In genomic region chr11:128518493-128519207, GRCh38 we compare ENCODE assay signal across 9 cellular contexts.
DNase-seq lines count a peak whose midpoint lies in the region; ATAC-seq, FAIRE-seq and TF ChIP-seq lines count a peak whose summit lies in the region.
"Had no signal": no experiment of that assay in that cellular context is flagged by ENCODE, and none has a peak within 500 bp of the region (broad histone marks: within the 10 kb centered on the region; RNA-seq: fewer than 3 reads in every experiment).

No MANE protein-coding gene starts in this region.

- no peak for TF ChIP-seq POLR2A in HepG2 (IDR thresholded peaks at IDR 0.05; ENCODE audit: insufficient read depth in 1 of 2, low read depth in 2 of 2, low read length in 2 of 2)

- WGBS in liver: 55% methylated on average over 7 of the region's 7 CpGs
- 50% methylated on average over 7 of the region's 7 CpGs for WGBS in HepG2 (ENCODE audit: low lambda C conversion rate)
- 87 to 95% methylated on average over 3 of the region's 7 CpGs for WGBS in mesodermal cell (ENCODE audit: insufficient coverage in 2 of 2), 2 experiments

- CTCF ChIA-PET in HepG2 (lab: Yijun Ruan, JAX; ENCODE audit: low intra/inter-chr PET ratio, low total read pairs): no interaction called here

- no peak overlapping the region for H2AFZ ChIP-seq in HepG2 (ENCODE audit: low read length)

- H3K4me3 ChIP-seq in liver (ENCODE audit: low read depth in 1 of 3, low read length in 3 of 3): peak overlapping the region; percentile 39 to 65 (median 42)
- H3K4me3 ChIP-seq in HepG2 (replicated peaks in 1 of 3; ENCODE audit: insufficient read depth in 1 of 3, low read depth in 2 of 3, low read length in 3 of 3): no peak overlapping the region
- peak overlapping the region; percentile 84 to 86 for H3K4me3 ChIP-seq in ascending aorta
- H3K4me3 ChIP-seq in mesodermal cell (ENCODE audit: extremely low read depth, insufficient read depth, low read length, poor library complexity, severe bottlenecking): peak overlapping the region; percentile 87
- H3K4me3 ChIP-seq: testis had no signal

- H3K27me3 ChIP-seq in liver (ENCODE audit: control insufficient read depth in 4 of 4, insufficient read depth in 4 of 4, low read length in 3 of 4): no peaks in the 10 kb centered on the region
- H3K27me3 ChIP-seq in HepG2 (ENCODE audit: control insufficient read depth in 1 of 2, insufficient read depth in 2 of 2, low read length in 2 of 2): peaks cover 0 to 8% of the 10 kb centered on the region in 2 experiments; a peak in 3 of 5 replicates
- no peaks in the 10 kb centered on the region for H3K27me3 ChIP-seq in ascending aorta
- H3K27me3 ChIP-seq: testis had no signal

- no peak for TF ChIP-seq CTCF in liver (IDR thresholded peaks at IDR 0.05; ENCODE audit: low read depth, low read length, missing input control)
- no peak for TF ChIP-seq CTCF in HepG2 (CRISPR knock-in tag; IDR thresholded peaks at IDR 0.05)
- no peak for TF ChIP-seq CTCF in ascending aorta (IDR thresholded peaks at IDR 0.05)

- POLR2A ChIA-PET in HepG2 (lab: Yijun Ruan, JAX): no interaction called here

- ATAC-seq in HepG2: no peak

- BruUV-seq in HepG2 (replicated peaks; lab: Mats Ljungman, UMichigan): no TSS peak

- H3K4me1 ChIP-seq in liver (ENCODE audit: control insufficient read depth in 4 of 4, insufficient read depth in 4 of 4, low read length in 3 of 4): peaks cover 0 to 10% (median 3%) of the 10 kb centered on the region in 4 donors
- peaks cover 8% of the 10 kb centered on the region for H3K4me1 ChIP-seq in HepG2 (ENCODE audit: insufficient read depth, low read length)
- H3K4me1 ChIP-seq in ascending aorta: peaks cover 10 to 45% of the 10 kb centered on the region in 2 donors
- H3K4me1 ChIP-seq in mesodermal cell (ENCODE audit: control insufficient read depth, insufficient read depth, low read length, poor library complexity, severe bottlenecking): peaks cover 44% of the 10 kb centered on the region

- in situ Hi-C loops in HepG2 (cut with HindIII; ENCODE audit: extremely low pct_ligation_motif_present, low pct_unique_long_range_greater_than_20kb): no loop called here

- H3K9ac ChIP-seq in liver (ENCODE audit: low read depth in 1 of 2, low read length in 2 of 2) (peak overlapping the region; percentile 10 to 75), HepG2 (ENCODE audit: insufficient read depth, low read depth, low read length) (no peak overlapping the region)

- intact Hi-C loops in HepG2 (cut with micrococcal nuclease; ENCODE audit: unreplicated experiment): no loop called here
- intact Hi-C loops in ascending aorta (cut with DNase I): no loop called here

- TF ChIP-seq EP300 in HepG2 (IDR thresholded peaks at IDR 0.05; ENCODE audit: low read depth in 2 of 2, low read length in 2 of 2): no peak
- no peak for TF ChIP-seq EP300 in HepG2 (CRISPR knock-in tag; IDR thresholded peaks at IDR 0.05; ENCODE audit: borderline replicate concordance)

- H3K27ac ChIP-seq in liver (ENCODE audit: low read depth in 1 of 2, low read length in 2 of 2) (peak overlapping the region; percentile 64 to 94), HepG2 (ENCODE audit: extremely low read length, insufficient read depth, low read length) (no peak overlapping the region), ascending aorta (peak overlapping the region; percentile 72 to 76), mesodermal cell (ENCODE audit: low read depth, low read length, severe bottlenecking) (no peak overlapping the region)

- H3K9me3 ChIP-seq in liver (ENCODE audit: control insufficient read depth in 4 of 4, low read length in 3 of 4): no peaks in the 10 kb centered on the region
- no peaks in the 10 kb centered on the region for H3K9me3 ChIP-seq in HepG2 (ENCODE audit: low read length)
- H3K9me3 ChIP-seq in ascending aorta: no peaks in the 10 kb centered on the region
- H3K9me3 ChIP-seq in mesodermal cell (ENCODE audit: control insufficient read depth, low read length): no peaks in the 10 kb centered on the region
- H3K9me3 ChIP-seq: testis had no signal

- no peak for DNase-seq in HepG2 (ENCODE audit: low spot score)
- no peak for DNase-seq in ascending aorta (ENCODE audit: low spot score in 2 of 2)
- DNase-seq in amygdala (lab: John Stamatoyannopoulos, UW): no peak
- DNase-seq in NCI-H1417 treated with DMSO at 0.1 percent for 48 hours (lab: John Stamatoyannopoulos, UW): no peak
- DNase-seq in ureter (ENCODE audit: low spot score): no peak
- DNase-seq in stimulated activated CD4-positive, alpha-beta T cell treated with anti-CD3 and anti-CD28 coated beads, Interleukin-12 subunit alpha, Interleukin-12 subunit beta, amount 100 ng/mL, for 4 hours: no peak
- DNase-seq: testis had no signal

- no peak overlapping the region for H3K4me2 ChIP-seq in HepG2 (ENCODE audit: low read depth, low read length)

- no peaks in the 10 kb centered on the region for H3K79me2 ChIP-seq in HepG2 (ENCODE audit: insufficient read depth, low read length)

- H3K36me3 ChIP-seq in liver (ENCODE audit: control insufficient read depth in 4 of 4, insufficient read depth in 3 of 4, low read depth in 1 of 4, low read length in 3 of 4) (no peaks in the 10 kb centered on the region), HepG2 (replicated peaks in 1 of 2; ENCODE audit: control insufficient read depth in 1 of 2, insufficient read depth in 2 of 2, low read length in 2 of 2) (no peaks in the 10 kb centered on the region), ascending aorta (no peaks in the 10 kb centered on the region), mesodermal cell (ENCODE audit: control insufficient read depth, insufficient read depth, low read length) (peaks cover 29% of the 10 kb centered on the region)

- TF ChIP-seq RAD21 in liver (IDR thresholded peaks at IDR 0.05) (no peak), HepG2 (CRISPR knock-in tag; IDR thresholded peaks at IDR 0.05) (no peak)

- no peak for FAIRE-seq in HepG2 (lab: Jason Lieb, UNC)

- H4K20me1 ChIP-seq in HepG2 (ENCODE audit: insufficient read depth, low read length): no peaks in the 10 kb centered on the region

TF ChIP-seq in liver, 16 proteins besides CTCF, POLR2A, EP300 and RAD21 (continues in another document):
- TF ChIP-seq, protein P1, sequence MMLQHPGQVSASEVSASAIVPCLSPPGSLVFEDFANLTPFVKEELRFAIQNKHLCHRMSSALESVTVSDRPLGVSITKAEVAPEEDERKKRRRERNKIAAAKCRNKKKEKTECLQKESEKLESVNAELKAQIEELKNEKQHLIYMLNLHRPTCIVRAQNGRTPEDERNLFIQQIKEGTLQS (IDR thresholded peaks at IDR 0.05): no peak
- no peak for TF ChIP-seq YY1 (IDR thresholded peaks at IDR 0.05)
- no peak for TF ChIP-seq FOXA2 (IDR thresholded peaks at IDR 0.05)
- no peak for TF ChIP-seq RXRA (IDR thresholded peaks at IDR 0.05)
- no peak for TF ChIP-seq MAX (IDR thresholded peaks at IDR 0.05)
- no peak for TF ChIP-seq HNF4A (conservative IDR thresholded peaks at IDR 0.05)

TF ChIP-seq in HepG2, 621 proteins besides CTCF, POLR2A, EP300 and RAD21:
- TF ChIP-seq ZNF484 (CRISPR knock-in tag; IDR thresholded peaks at IDR 0.05; ENCODE audit: borderline replicate concordance, low read depth) (no peak), JDP2 (CRISPR knock-in tag; IDR thresholded peaks at IDR 0.05; ENCODE audit: borderline replicate concordance) (no peak), AHR (CRISPR knock-in tag; IDR thresholded peaks at IDR 0.05) (no peak), ZNF572 (CRISPR knock-in tag; IDR thresholded peaks at IDR 0.05) (no peak), ZNF724P (CRISPR knock-in tag; IDR thresholded peaks at IDR 0.05; ENCODE audit: borderline replicate concordance) (no peak), ETV6 (CRISPR knock-in tag; conservative IDR thresholded peaks at IDR 0.05) (no peak), MBD4 (IDR thresholded peaks at IDR 0.05; ENCODE audit: borderline replicate concordance, low read length) (no peak), ZSCAN31 (CRISPR knock-in tag; IDR thresholded peaks at IDR 0.05; ENCODE audit: low read depth) (no peak), RBM39 (IDR thresholded peaks at IDR 0.05; ENCODE audit: low read depth, low read length, poor library complexity, severe bottlenecking) (no peak), EEA1 (CRISPR knock-in tag; IDR thresholded peaks at IDR 0.05; ENCODE audit: borderline replicate concordance) (no peak), ZNF674 (CRISPR knock-in tag; IDR thresholded peaks at IDR 0.05; ENCODE audit: low read depth) (no peak)
- TF ChIP-seq, protein P2, sequence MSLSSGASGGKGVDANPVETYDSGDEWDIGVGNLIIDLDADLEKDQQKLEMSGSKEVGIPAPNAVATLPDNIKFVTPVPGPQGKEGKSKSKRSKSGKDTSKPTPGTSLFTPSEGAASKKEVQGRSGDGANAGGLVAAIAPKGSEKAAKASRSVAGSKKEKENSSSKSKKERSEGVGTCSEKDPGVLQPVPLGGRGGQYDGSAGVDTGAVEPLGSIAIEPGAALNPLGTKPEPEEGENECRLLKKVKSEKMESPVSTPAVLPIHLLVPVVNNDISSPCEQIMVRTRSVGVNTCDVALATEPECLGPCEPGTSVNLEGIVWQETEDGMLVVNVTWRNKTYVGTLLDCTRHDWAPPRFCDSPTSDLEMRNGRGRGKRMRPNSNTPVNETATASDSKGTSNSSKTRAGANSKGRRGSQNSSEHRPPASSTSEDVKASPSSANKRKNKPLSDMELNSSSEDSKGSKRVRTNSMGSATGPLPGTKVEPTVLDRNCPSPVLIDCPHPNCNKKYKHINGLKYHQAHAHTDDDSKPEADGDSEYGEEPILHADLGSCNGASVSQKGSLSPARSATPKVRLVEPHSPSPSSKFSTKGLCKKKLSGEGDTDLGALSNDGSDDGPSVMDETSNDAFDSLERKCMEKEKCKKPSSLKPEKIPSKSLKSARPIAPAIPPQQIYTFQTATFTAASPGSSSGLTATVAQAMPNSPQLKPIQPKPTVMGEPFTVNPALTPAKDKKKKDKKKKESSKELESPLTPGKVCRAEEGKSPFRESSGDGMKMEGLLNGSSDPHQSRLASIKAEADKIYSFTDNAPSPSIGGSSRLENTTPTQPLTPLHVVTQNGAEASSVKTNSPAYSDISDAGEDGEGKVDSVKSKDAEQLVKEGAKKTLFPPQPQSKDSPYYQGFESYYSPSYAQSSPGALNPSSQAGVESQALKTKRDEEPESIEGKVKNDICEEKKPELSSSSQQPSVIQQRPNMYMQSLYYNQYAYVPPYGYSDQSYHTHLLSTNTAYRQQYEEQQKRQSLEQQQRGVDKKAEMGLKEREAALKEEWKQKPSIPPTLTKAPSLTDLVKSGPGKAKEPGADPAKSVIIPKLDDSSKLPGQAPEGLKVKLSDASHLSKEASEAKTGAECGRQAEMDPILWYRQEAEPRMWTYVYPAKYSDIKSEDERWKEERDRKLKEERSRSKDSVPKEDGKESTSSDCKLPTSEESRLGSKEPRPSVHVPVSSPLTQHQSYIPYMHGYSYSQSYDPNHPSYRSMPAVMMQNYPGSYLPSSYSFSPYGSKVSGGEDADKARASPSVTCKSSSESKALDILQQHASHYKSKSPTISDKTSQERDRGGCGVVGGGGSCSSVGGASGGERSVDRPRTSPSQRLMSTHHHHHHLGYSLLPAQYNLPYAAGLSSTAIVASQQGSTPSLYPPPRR (CRISPR knock-in tag; IDR thresholded peaks at IDR 0.05; ENCODE audit: borderline replicate concordance): no peak

Comparison
In these comparisons a context has a peak if more than half of its experiments do, and no peak if none do; other contexts are left out.
1. H3K27ac ChIP-seq: peak in liver (2 of 2) and ascending aorta (2 of 2); none in HepG2 (single experiment) and mesodermal cell (single experiment).
2. H3K4me3 ChIP-seq: peak in liver (3 of 3), ascending aorta (2 of 2) and mesodermal cell (single experiment); none in HepG2 (0 of 3).